8 cellular contexts compared by ENCODE assay signal in genomic region chr3:183178512-183178832, GRCh38. TPM values are rescaled to one million over a fixed set of nuclear protein-coding genes. Genes with fewer than 3 reads are reported as not detected.
DNase-seq lines count a peak whose midpoint lies in the region; ATAC-seq and TF ChIP-seq lines count a peak whose summit lies in the region.

No MANE protein-coding gene starts in this region.

- H4K5ac ChIP-seq in mesendoderm (ENCODE audit: low read length) = no peak overlapping the region

- peak overlapping the region; percentile 53 for H3K9ac ChIP-seq in mesendoderm (ENCODE audit: low read length)

- H3K4ac ChIP-seq in mesendoderm (ENCODE audit: low read depth, low read length) = no peak overlapping the region

- peak overlapping the region; percentile 77 for H3K4me3 Mint-ChIP-seq in activated T-cell treated with anti-CD3 and anti-CD28 coated beads, Interleukin-2, amount 50 U/mL, for 24 hours

- no peak overlapping the region for H3K23ac ChIP-seq in mesendoderm (ENCODE audit: low read length)

- H3K36me3 ChIP-seq in brain microvascular endothelial cell (replicated peaks) = no peaks in the 10 kb centered on the region
- no peaks in the 10 kb centered on the region for H3K36me3 ChIP-seq in mesendoderm (ENCODE audit: control insufficient read depth, insufficient read depth, low read length)
- H3K36me3 ChIP-seq in tibial artery = no peaks in the 10 kb centered on the region

- no peak overlapping the region for H2AK5ac ChIP-seq in mesendoderm (ENCODE audit: low read length)

- H2BK120ac ChIP-seq in mesendoderm (ENCODE audit: low read depth, low read length) = no peak overlapping the region

- no peak for ATAC-seq in GM18907 (IDR thresholded peaks at IDR 0.05; ENCODE audit: unreplicated experiment)

- no peaks in the 10 kb centered on the region for H3K36me3 Mint-ChIP-seq in activated T-cell treated with anti-CD3 and anti-CD28 coated beads, Interleukin-2, amount 50 U/mL, for 24 hours (ENCODE audit: low read depth)

- H3K4me2 ChIP-seq in mesendoderm (ENCODE audit: low read length) = peak overlapping the region; percentile 95

- no peak for DNase-seq in activated T-cell treated with anti-CD3 and anti-CD28 coated beads, Interleukin-2, amount 50 U/mL, for 24 hours
- DNase-seq in activated T-cell treated with anti-CD3 and anti-CD28 coated beads for 4 hours (no peak), brain microvascular endothelial cell (no peak), mesendoderm (no peak), tibial artery (no peak), nucleus accumbens (lab: John Stamatoyannopoulos, UW) (no peak), RPMI8226 (no peak)

- H3K18ac ChIP-seq in mesendoderm (ENCODE audit: low read length) = no peak overlapping the region

- H2BK15ac ChIP-seq in mesendoderm (replicated peaks; ENCODE audit: low read depth) = no peak overlapping the region

- no peaks in the 10 kb centered on the region for H3K79me2 ChIP-seq in mesendoderm (ENCODE audit: control insufficient read depth, insufficient read depth, low read length)

- no peaks in the 10 kb centered on the region for H3K9me3 ChIP-seq in tibial artery

- H3K27ac Mint-ChIP-seq in activated T-cell treated with anti-CD3 and anti-CD28 coated beads, Interleukin-2, amount 50 U/mL, for 24 hours = no peak overlapping the region

- H3K27ac ChIP-seq in brain microvascular endothelial cell (no peak overlapping the region), mesendoderm (ENCODE audit: low read depth, low read length) (no peak overlapping the region), tibial artery (no peak overlapping the region)

- H3K56ac ChIP-seq in mesendoderm (ENCODE audit: low read length) = no peak overlapping the region

- in situ Hi-C loops in brain microvascular endothelial cell (cut with HindIII; ENCODE audit: low pct_ligation_motif_present, low sequenced_read_pairs) = no loop called here

- no peaks in the 10 kb centered on the region for H3K27me3 ChIP-seq in brain microvascular endothelial cell (replicated peaks)
- H3K27me3 ChIP-seq in mesendoderm (ENCODE audit: insufficient read depth, low read length, poor library complexity) = no peaks in the 10 kb centered on the region
- H3K27me3 ChIP-seq in tibial artery = peaks cover 0 to 58% of the 10 kb centered on the region in 2 donors

- H3K79me1 ChIP-seq in mesendoderm (ENCODE audit: low read length) = no peaks in the 10 kb centered on the region

- TF ChIP-seq CTCF in brain microvascular endothelial cell (IDR thresholded peaks at IDR 0.05; ENCODE audit: low read depth, low read length, missing control alignments) (no peak), tibial artery (IDR thresholded peaks at IDR 0.05) (no peak)

- H3K4me1 Mint-ChIP-seq in activated T-cell treated with anti-CD3 and anti-CD28 coated beads, Interleukin-2, amount 50 U/mL, for 24 hours (ENCODE audit: low read depth) = peaks cover 9% of the 10 kb centered on the region

- intact Hi-C loops in tibial artery (cut with DNase I; ENCODE audit: low total_unique reads) = no loop called here

- H3K27me3 Mint-ChIP-seq in activated T-cell treated with anti-CD3 and anti-CD28 coated beads, Interleukin-2, amount 50 U/mL, for 24 hours = peaks cover 42% of the 10 kb centered on the region

- H3K4me1 ChIP-seq in mesendoderm (ENCODE audit: control insufficient read depth, low read depth, low read length) (peaks cover 2% of the 10 kb centered on the region), tibial artery (peaks cover 0 to 21% (median 13%) of the 10 kb centered on the region in 4 donors)

- WGBS in mesendoderm (ENCODE audit: extremely low coverage, insufficient coverage, low lambda C conversion rate) = no CpG with 5 or more reads among the region's 6 CpGs

- H3K4me3 ChIP-seq in brain microvascular endothelial cell (ENCODE audit: low read depth, low read length) = peak overlapping the region; percentile 69
- no peak overlapping the region for H3K4me3 ChIP-seq in mesendoderm (ENCODE audit: low read length)
- H3K4me3 ChIP-seq in tibial artery = peak overlapping the region; percentile 48 to 58

- no peaks in the 10 kb centered on the region for H3K9me3 Mint-ChIP-seq in activated T-cell treated with anti-CD3 and anti-CD28 coated beads, Interleukin-2, amount 50 U/mL, for 24 hours

- H2BK5ac ChIP-seq in mesendoderm (ENCODE audit: low read length) = no peak overlapping the region

- H4K8ac ChIP-seq in mesendoderm (ENCODE audit: low read depth, low read length) = no peak overlapping the region

RNA-seq across cellular contexts. Expression of gene LAMP3, which starts 15.9 kb away (rescaled TPM):
- polyA plus RNA-seq in mesendoderm (2013, experiment 1 of 2) = 0.95 TPM
- polyA plus RNA-seq in mesendoderm (2013, experiment 2 of 2) = 1.3 TPM
